In the genomic region with DNA sequence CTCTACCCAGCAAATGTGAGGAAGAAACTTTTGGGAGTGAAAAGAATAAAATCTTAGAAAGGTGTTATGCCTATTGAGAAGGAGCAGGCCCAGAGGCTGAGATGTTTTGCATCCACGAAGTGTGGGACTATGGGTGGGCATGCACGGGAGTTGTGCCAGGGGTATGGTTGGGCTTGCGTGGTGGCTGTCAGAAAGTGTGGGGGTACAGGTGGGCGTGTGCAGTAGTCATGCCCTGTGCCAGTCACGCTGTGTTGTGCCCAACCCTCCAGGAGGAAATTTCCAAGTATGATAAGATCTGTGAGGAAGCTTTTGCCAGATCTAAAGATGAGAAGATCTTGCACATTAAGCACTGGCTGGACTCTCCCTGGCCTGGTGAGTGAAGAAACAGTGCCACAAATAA, we compare ENCODE assay signal across 27 cellular contexts. TPM values are rescaled to one million over a fixed set of nuclear protein-coding genes. Genes with fewer than 3 reads are reported as not detected.
A peak's percentile ranks its signal among the peaks of the same experiment; 100 is the strongest.
DNase-seq lines count a peak whose midpoint lies in the region; ATAC-seq and FAIRE-seq lines count a peak whose summit lies in the region.
"Had no signal": no experiment of that assay in that cellular context is flagged by ENCODE, and none has a peak within 500 bp of the region (broad histone marks: within the 10 kb centered on the region; RNA-seq: fewer than 3 reads in every experiment).

No MANE protein-coding gene starts in this region.

- peaks cover 55% of the 10 kb centered on the region for H3K36me3 Mint-ChIP-seq in activated CD4-positive, alpha-beta memory T cell treated with anti-CD3 and anti-CD28 coated beads for 36 hours
- peaks cover 80% of the 10 kb centered on the region for H3K36me3 Mint-ChIP-seq in activated CD4-positive, alpha-beta memory T cell treated with anti-CD3 and anti-CD28 coated beads, Interleukin-2, amount 10 ng/mL, durations not matched to agents 7 days and 5 days (ENCODE audit: low read depth)

- no peak overlapping the region for H3K4me3 Mint-ChIP-seq in activated CD4-positive, alpha-beta memory T cell treated with anti-CD3 and anti-CD28 coated beads for 36 hours
- no peak overlapping the region for H3K4me3 Mint-ChIP-seq in activated CD4-positive, alpha-beta memory T cell treated with anti-CD3 and anti-CD28 coated beads, Interleukin-2, amount 10 ng/mL, durations not matched to agents 7 days and 5 days
- H3K4me3 Mint-ChIP-seq: CD8-positive, alpha-beta T cell had no signal

- intact Hi-C loops in activated CD4-positive, alpha-beta memory T cell treated with anti-CD3 and anti-CD28 coated beads for 36 hours (cut with micrococcal nuclease) = no loop called here
- intact Hi-C loops in posterior cingulate gyrus (cut with DNase I) = no loop called here

- H3K27ac ChIP-seq in angular gyrus (ENCODE audit: low read depth, low read length) = peak overlapping the region; percentile 88
- H3K27ac ChIP-seq: 22Rv1; BLaER1 treated with 17β-estradiol and CSF1 and Interleukin-3, amounts not matched to agents 10 nM and 100 nM; GM23248; HL-60; SJSA1 had no signal

- H3K4me1 Mint-ChIP-seq in activated CD4-positive, alpha-beta memory T cell treated with anti-CD3 and anti-CD28 coated beads for 36 hours (ENCODE audit: low read depth) = no peaks in the 10 kb centered on the region
- H3K4me1 Mint-ChIP-seq in activated CD4-positive, alpha-beta memory T cell treated with anti-CD3 and anti-CD28 coated beads, Interleukin-2, amount 10 ng/mL, durations not matched to agents 7 days and 5 days = peaks cover 2% of the 10 kb centered on the region

- H3K9me3 Mint-ChIP-seq in activated CD4-positive, alpha-beta memory T cell treated with anti-CD3 and anti-CD28 coated beads for 36 hours = peaks cover 4% of the 10 kb centered on the region
- H3K9me3 Mint-ChIP-seq in activated CD4-positive, alpha-beta memory T cell treated with anti-CD3 and anti-CD28 coated beads, Interleukin-2, amount 10 ng/mL, durations not matched to agents 7 days and 5 days = no peaks in the 10 kb centered on the region
- H3K9me3 Mint-ChIP-seq: CD8-positive, alpha-beta T cell had no signal

- in situ Hi-C loops in ACHN (cut with HindIII; ENCODE audit: low pct_ligation_motif_present, low pct_unique_long_range_greater_than_20kb, low sequenced_read_pairs) = no loop called here

- CTCF ChIA-PET in activated CD4-positive, alpha-beta memory T cell treated with anti-CD3 and anti-CD28 coated beads for 36 hours (lab: Charles Lee) = no interaction called here
- CTCF ChIA-PET in activated CD4-positive, alpha-beta memory T cell treated with anti-CD3 and anti-CD28 coated beads, Interleukin-2, amount 10 ng/mL, durations not matched to agents 7 days and 5 days (lab: Charles Lee) = no interaction called here

- POLR2A ChIA-PET in activated CD4-positive, alpha-beta memory T cell treated with anti-CD3 and anti-CD28 coated beads for 36 hours (lab: Charles Lee) = no interaction called here
- POLR2A ChIA-PET in activated CD4-positive, alpha-beta memory T cell treated with anti-CD3 and anti-CD28 coated beads, Interleukin-2, amount 10 ng/mL, durations not matched to agents 7 days and 5 days (lab: Charles Lee) = no interaction called here

- ATAC-seq in HG02678 (IDR thresholded peaks at IDR 0.05; ENCODE audit: unreplicated experiment) = no peak
- ATAC-seq: CD8-positive, alpha-beta T cell; HepG2; Right ventricle myocardium inferior had no signal

- H3K27ac Mint-ChIP-seq in activated CD4-positive, alpha-beta memory T cell treated with anti-CD3 and anti-CD28 coated beads for 36 hours = peak overlapping the region; percentile 24
- no peak overlapping the region for H3K27ac Mint-ChIP-seq in activated CD4-positive, alpha-beta memory T cell treated with anti-CD3 and anti-CD28 coated beads, Interleukin-2, amount 10 ng/mL, durations not matched to agents 7 days and 5 days
- H3K27ac Mint-ChIP-seq: CD8-positive, alpha-beta T cell had no signal

- FAIRE-seq in urothelium cell line (lab: Jason Lieb, UNC) = peak; percentile 20
- FAIRE-seq: GM18507, HepG2 had no signal

- no peaks in the 10 kb centered on the region for H3K27me3 Mint-ChIP-seq in activated CD4-positive, alpha-beta memory T cell treated with anti-CD3 and anti-CD28 coated beads for 36 hours
- H3K27me3 Mint-ChIP-seq in activated CD4-positive, alpha-beta memory T cell treated with anti-CD3 and anti-CD28 coated beads, Interleukin-2, amount 10 ng/mL, durations not matched to agents 7 days and 5 days = no peaks in the 10 kb centered on the region

- no peak for DNase-seq in activated CD4-positive, alpha-beta memory T cell treated with anti-CD3 and anti-CD28 coated beads for 36 hours
- no peak for DNase-seq in activated CD4-positive, alpha-beta memory T cell treated with anti-CD3 and anti-CD28 coated beads, Interleukin-2, amount 10 ng/mL, durations not matched to agents 7 days and 5 days
- DNase-seq in posterior cingulate gyrus (peak in 6 of 10 donors; percentile 25 to 92 (median 57)), urothelium cell line (ENCODE audit: low spot score) (no peak), ACHN (no peak), dermis blood vessel endothelial cell (no peak)
- DNase-seq: CD8-positive, alpha-beta T cell; DMS53; GDM1; GM23248; KBM-7; MM.1S; NCI-H1048; NCI-H1417 treated with DMSO at 0.1 percent for 48 hours; NCI-H187; NCI-H446; NCI-H526; OCI-M1 had no signal

RNA-seq across cellular contexts. Expression of a gene that starts 52.9 kb away (rescaled TPM):
- 10 to 100 TPM; 84.7 to 92.3 TPM for total RNA-seq in activated CD4-positive, alpha-beta memory T cell treated with anti-CD3 and anti-CD28 coated beads for 36 hours
- 10 to 100 TPM; 85.2 to 91.4 TPM for total RNA-seq in activated CD4-positive, alpha-beta memory T cell treated with anti-CD3 and anti-CD28 coated beads, Interleukin-2, amount 10 ng/mL, durations not matched to agents 7 days and 5 days
- total RNA-seq in dermis blood vessel endothelial cell = 10.5 and 10.6 TPM in 2 replicates

Comparison
In these comparisons a context has a peak if more than half of its experiments do, and no peak if none do; other contexts are left out.
1. DNase-seq: peak in posterior cingulate gyrus (6 of 10); none in activated CD4-positive, alpha-beta memory T cell treated with anti-CD3 and anti-CD28 coated beads for 36 hours (single experiment), activated CD4-positive, alpha-beta memory T cell treated with anti-CD3 and anti-CD28 coated beads, Interleukin-2, amount 10 ng/mL, durations not matched to agents 7 days and 5 days (single experiment), urothelium cell line (single experiment), ACHN (single experiment) and dermis blood vessel endothelial cell (single experiment).